In the genomic region with DNA sequence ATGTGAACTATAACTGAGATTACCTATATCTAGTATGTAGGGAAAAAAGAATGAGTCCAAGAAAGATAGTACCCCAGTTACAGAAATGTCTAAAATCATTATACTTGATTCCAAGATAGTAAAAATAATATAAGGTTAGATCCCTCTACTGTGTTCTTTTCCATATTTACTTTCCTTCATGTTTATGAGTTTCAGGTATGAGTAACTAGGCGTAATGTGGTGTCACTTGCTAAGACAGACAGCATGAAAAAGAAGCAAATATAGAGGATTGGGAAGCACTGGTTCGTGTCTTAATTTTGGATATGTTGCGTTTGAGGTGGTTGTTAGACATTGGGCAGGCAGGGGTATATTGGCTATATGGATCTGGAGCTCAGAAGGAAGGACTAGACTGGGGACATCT, we compare ENCODE assay signal across 36 cellular contexts.
"Had no signal": no experiment of that assay in that cellular context is flagged by ENCODE, and none has a peak within 500 bp of the region (broad histone marks: within the 10 kb centered on the region; RNA-seq: fewer than 3 reads in every experiment).

No MANE protein-coding gene starts in this region.

- H3K27me3 ChIP-seq: MG63 had no signal

- H3K9me3 ChIP-seq: MG63 had no signal

- H3K4me3 ChIP-seq: MG63 had no signal

- H3K36me3 ChIP-seq: MG63 had no signal

- DNase-seq: Karpas-422, Kasumi-1, MG63, MM.1S, MV-4-11, NCI-H1048, NCI-H1092, NCI-H1092 treated with DMSO at 0.1 percent for 48 hours, NCI-H1105, NCI-H1105 treated with DMSO at 0.1 percent for 48 hours, NCI-H1417, NCI-H1417 treated with DMSO at 0.1 percent for 48 hours, NCI-H1436, NCI-H1436 treated with DMSO at 0.1 percent for 48 hours, NCI-H146, NCI-H1694, NCI-H1694 treated with DMSO at 0.1 percent for 48 hours, NCI-H187, NCI-H187 treated with DMSO at 0.1 percent for 48 hours, NCI-H1930, NCI-H2029, NCI-H2029 treated with DMSO at 0.1 percent for 48 hours, NCI-H2081, NCI-H2081 treated with DMSO at 0.1 percent for 48 hours, NCI-H2107, NCI-H2171, NCI-H2171 treated with DMSO at 0.1 percent for 48 hours, NCI-H2227 treated with DMSO at 0.1 percent for 48 hours, NCI-H226, NCI-H345, NCI-H446, NCI-H446 treated with DMSO at 0.1 percent for 48 hours, NCI-H510A, NCI-H510A treated with DMSO at 0.1 percent for 48 hours, NCI-H524, NCI-H524 treated with DMSO at 0.1 percent for 48 hours had no signal
